ENCODE assay signal across 8 cellular contexts in the genomic region with DNA sequence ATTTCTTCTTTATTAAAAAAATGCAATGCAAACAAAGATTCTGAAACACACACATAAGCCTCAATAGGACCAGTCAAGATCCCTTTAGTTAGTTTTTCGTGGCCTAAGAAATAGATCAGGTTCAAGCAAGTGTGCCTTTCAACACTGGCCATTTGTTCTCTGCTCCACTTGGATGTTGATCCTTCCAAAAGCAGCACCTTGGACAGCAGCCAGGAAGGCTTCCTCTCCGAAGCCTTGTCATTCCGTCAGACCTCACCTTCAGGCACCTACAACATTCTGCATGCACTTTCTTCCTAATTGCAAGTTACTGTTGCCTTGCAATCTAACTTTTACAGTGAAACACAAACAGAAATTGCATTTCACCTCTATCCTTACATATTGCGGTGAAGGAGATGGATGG.
DNase-seq lines count a peak whose midpoint lies in the region; ATAC-seq and TF ChIP-seq lines count a peak whose summit lies in the region.
"Had no signal": no experiment of that assay in that cellular context is flagged by ENCODE, and none has a peak within 500 bp of the region (broad histone marks: within the 10 kb centered on the region; RNA-seq: fewer than 3 reads in every experiment).

No MANE protein-coding gene starts in this region.

- H3K36me3 ChIP-seq in GM23248 (ENCODE audit: low read depth): no peaks in the 10 kb centered on the region

- in situ Hi-C loops in GM23248 (cut with MboI): no loop called here

- no peaks in the 10 kb centered on the region for H3K4me1 ChIP-seq in GM23248 (ENCODE audit: insufficient read depth)

- no peaks in the 10 kb centered on the region for H3F3A ChIP-seq in GM23248 (ENCODE audit: insufficient read depth)

- H3K27me3 ChIP-seq in GM23248 (replicated peaks; ENCODE audit: insufficient read depth): no peaks in the 10 kb centered on the region

- 62 to 71% methylated on average over 4 of the region's 4 CpGs for WGBS in GM23248 (ENCODE audit: low coverage in 1 of 2, low lambda C conversion rate in 2 of 2, missing lambda C conversion rate in 2 of 2), 2 experiments

- no peak for TF ChIP-seq CTCF in choroid plexus epithelial cell (conservative IDR thresholded peaks at IDR 0.05; ENCODE audit: low read depth, low read length)

- peak; percentile 14 for DNase-seq in GM23248
- peak; percentile 24 for DNase-seq in NCI-H69 (lab: John Stamatoyannopoulos, UW)
- DNase-seq in choroid plexus epithelial cell (ENCODE audit: low read depth): peak; percentile 44
- peak; percentile 11 for DNase-seq in mucosa of gallbladder (ENCODE audit: low spot score)
- DNase-seq in HCEC 1CT: no peak
- DNase-seq in HuH-7.5 (ENCODE audit: low spot score): no peak
- DNase-seq: NCI-H526 had no signal

- no peak overlapping the region for H3K4me2 ChIP-seq in GM23248 (ENCODE audit: unreplicated experiment)

- no peak overlapping the region for H2AFZ ChIP-seq in GM23248

- H3K79me2 ChIP-seq in GM23248 (ENCODE audit: insufficient read depth): no peaks in the 10 kb centered on the region

- ATAC-seq in GM21825 (IDR thresholded peaks at IDR 0.05; ENCODE audit: unreplicated experiment): no peak

- no peaks in the 10 kb centered on the region for H3K9me2 ChIP-seq in GM23248 (ENCODE audit: insufficient read depth)

- H3K9ac ChIP-seq in GM23248: no peak overlapping the region

- H3K9me3 ChIP-seq in GM23248 (ENCODE audit: low read depth): no peaks in the 10 kb centered on the region

- no peak overlapping the region for H3K27ac ChIP-seq in GM23248

- H3K4me3 ChIP-seq in GM23248 (no peak overlapping the region), choroid plexus epithelial cell (ENCODE audit: low read depth, low read length) (no peak overlapping the region)

- H4K20me1 ChIP-seq in GM23248 (ENCODE audit: insufficient read depth): no peaks in the 10 kb centered on the region

Comparison
In these comparisons a context has a peak if more than half of its experiments do, and no peak if none do; other contexts are left out.
1. DNase-seq: peak in GM23248 (single experiment), NCI-H69 (single experiment), choroid plexus epithelial cell (single experiment) and mucosa of gallbladder (single experiment); none in HCEC 1CT (single experiment) and HuH-7.5 (single experiment).